In the genomic region with DNA sequence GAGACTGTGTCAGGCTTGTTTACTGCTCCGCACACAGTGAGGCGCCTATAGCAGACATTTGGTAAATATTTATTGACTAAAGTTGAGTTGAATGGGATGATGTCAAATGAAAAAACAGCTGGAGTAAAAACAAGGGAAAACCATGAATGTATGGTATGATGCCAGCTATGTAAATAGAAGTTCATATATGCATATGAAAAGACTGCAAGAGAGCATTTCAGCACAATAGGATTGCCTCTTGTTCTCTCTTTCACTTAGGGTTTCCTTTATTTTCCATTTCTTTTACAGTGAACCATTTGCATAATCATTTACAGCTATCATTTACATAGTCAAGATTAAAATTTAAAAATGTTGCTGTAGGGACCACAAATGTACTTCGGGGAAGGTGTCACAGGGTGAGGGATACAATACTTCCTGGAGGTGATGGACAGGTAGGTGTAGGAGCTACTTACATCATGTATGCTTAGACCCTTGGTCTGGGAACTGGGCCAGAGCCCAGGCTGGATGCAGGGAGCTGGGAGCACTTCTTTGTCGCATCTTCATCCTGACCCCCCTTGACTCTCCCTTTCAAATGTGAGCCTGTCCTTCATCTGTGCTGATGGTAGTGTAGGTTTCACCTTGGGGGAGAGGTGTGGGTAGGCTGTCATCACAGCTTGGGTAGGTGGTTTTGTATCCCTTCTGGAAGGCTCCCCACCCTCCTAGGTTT, we compare ENCODE assay signal across 30 cellular contexts.
DNase-seq lines count a peak whose midpoint lies in the region; ATAC-seq and TF ChIP-seq lines count a peak whose summit lies in the region.
"Had no signal": no experiment of that assay in that cellular context is flagged by ENCODE, and none has a peak within 500 bp of the region (broad histone marks: within the 10 kb centered on the region; RNA-seq: fewer than 3 reads in every experiment).

No MANE protein-coding gene starts in this region.

- H3K4me3 ChIP-seq in GM23338 (no peak overlapping the region), HUES64 (ENCODE audit: low read length) (no peak overlapping the region), testis (no peak overlapping the region), Caco-2 (ENCODE audit: low read depth, low read length) (no peak overlapping the region)
- H3K4me3 ChIP-seq: esophagus muscularis mucosa, K562, lung, ovary, thyroid gland, uterus had no signal

- TF ChIP-seq POLR2A in testis (IDR thresholded peaks at IDR 0.05) (no peak), erythroblast (IDR thresholded peaks at IDR 0.05; ENCODE audit: low read length) (no peak)

- no peaks in the 10 kb centered on the region for H3K9me3 ChIP-seq in HUES64 (ENCODE audit: insufficient read depth, low read depth, low read length)
- no peaks in the 10 kb centered on the region for H3K9me3 ChIP-seq in testis
- H3K9me3 ChIP-seq in Caco-2: peaks cover 6% of the 10 kb centered on the region
- H3K9me3 ChIP-seq: esophagus muscularis mucosa, ovary, thyroid gland, uterus had no signal

- H3K9me3 Mint-ChIP-seq in GM23338: peaks cover 10% of the 10 kb centered on the region
- H3K9me3 Mint-ChIP-seq in neural crest cell: peaks cover 14% of the 10 kb centered on the region
- H3K9me3 Mint-ChIP-seq in Caco-2 (ENCODE audit: unreplicated experiment): peaks cover 11% of the 10 kb centered on the region
- H3K9me3 Mint-ChIP-seq: activated naive CD4-positive, alpha-beta T cell treated with anti-CD3 and anti-CD28 coated beads for 36 hours; central memory CD8-positive, alpha-beta T cell; dendritic cell treated with granulocyte-macrophage colony-stimulating factor and Interleukin-4, amounts not matched to agents 40 ng/mL and 50 ng/mL, for 4 days; naive thymus-derived CD8-positive, alpha-beta T cell; stimulated activated naive CD8-positive, alpha-beta T cell treated with anti-CD3 and anti-CD28 coated beads, Interleukin-15, Interleukin-2, amounts not matched to agents 100 ng/mL and 50 ng/mL, for 24 hours had no signal

- no peaks in the 10 kb centered on the region for H3K36me3 ChIP-seq in GM23338 (ENCODE audit: insufficient read depth)
- H3K36me3 ChIP-seq in HUES64 (ENCODE audit: insufficient read depth, low read length): no peaks in the 10 kb centered on the region
- no peaks in the 10 kb centered on the region for H3K36me3 ChIP-seq in testis (ENCODE audit: low read depth, missing control alignments)
- H3K36me3 ChIP-seq in Caco-2 (ENCODE audit: control insufficient read depth, insufficient read depth, low read length): no peaks in the 10 kb centered on the region
- H3K36me3 ChIP-seq: esophagus muscularis mucosa, ovary, thyroid gland, uterus had no signal

- H3K4me3 Mint-ChIP-seq in GM23338: no peak overlapping the region; the same call in 2 of the 3 replicates
- H3K4me3 Mint-ChIP-seq in neural crest cell: no peak overlapping the region
- no peak overlapping the region for H3K4me3 Mint-ChIP-seq in Caco-2 (ENCODE audit: unreplicated experiment)
- H3K4me3 Mint-ChIP-seq: activated CD8-positive, alpha-beta T cell treated with anti-CD3 and anti-CD28 coated beads, Interleukin-2, amount 10 ng/mL, durations not matched to agents 7 days and 5 days; activated naive CD4-positive, alpha-beta T cell treated with anti-CD3 and anti-CD28 coated beads for 36 hours; CD8-positive, alpha-beta memory T cell; central memory CD8-positive, alpha-beta T cell; naive thymus-derived CD8-positive, alpha-beta T cell; stimulated activated naive CD8-positive, alpha-beta T cell treated with anti-CD3 and anti-CD28 coated beads, Interleukin-15, Interleukin-2, amounts not matched to agents 100 ng/mL and 50 ng/mL, for 24 hours had no signal

- H3F3A ChIP-seq in GM23338 (replicated peaks; ENCODE audit: low read depth): no peaks in the 10 kb centered on the region

- 0 out of 2 replicates have a peak, but pooled peaks cover 17% of the 10 kb centered on the region for H3K9me2 ChIP-seq in GM23338 (ENCODE audit: insufficient read depth)

- H3K27me3 ChIP-seq in GM23338 (ENCODE audit: insufficient read depth) (no peaks in the 10 kb centered on the region), HUES64 (ENCODE audit: insufficient read depth, low read length) (no peaks in the 10 kb centered on the region), testis (no peaks in the 10 kb centered on the region), Caco-2 (replicated peaks; ENCODE audit: control insufficient read depth, insufficient read depth, low read length) (no peaks in the 10 kb centered on the region; the same call in 1 of the 2 replicates)
- H3K27me3 ChIP-seq: esophagus muscularis mucosa, ovary, thyroid gland, uterus had no signal

- no peak overlapping the region for H3K9ac ChIP-seq in HUES64 (ENCODE audit: low read depth, low read length)

- intact Hi-C loops in testis (cut with DNase I; ENCODE audit: low total_unique reads): no loop called here
- intact Hi-C loops in Caco-2 (cut with micrococcal nuclease; ENCODE audit: unreplicated experiment): loop anchor here (5.0 kb wide), 1 partner anchor 269 kb away; no protein-coding TSS in a partner anchor

- H3K27ac Mint-ChIP-seq in GM23338 (peak overlapping the region; percentile 61; the same call in 1 of the 2 replicates), neural crest cell (ENCODE audit: unreplicated experiment) (peak overlapping the region; percentile 50), Caco-2 (ENCODE audit: unreplicated experiment) (no peak overlapping the region)
- H3K27ac Mint-ChIP-seq: activated CD8-positive, alpha-beta T cell treated with anti-CD3 and anti-CD28 coated beads, Interleukin-2, amount 10 ng/mL, durations not matched to agents 7 days and 5 days; activated naive CD4-positive, alpha-beta T cell treated with anti-CD3 and anti-CD28 coated beads for 36 hours; CD8-positive, alpha-beta memory T cell; naive thymus-derived CD8-positive, alpha-beta T cell; stimulated activated naive CD8-positive, alpha-beta T cell treated with anti-CD3 and anti-CD28 coated beads, Interleukin-15, Interleukin-2, amounts not matched to agents 100 ng/mL and 50 ng/mL, for 24 hours had no signal

- WGBS in HUES64: 46% methylated on average over 4 of the region's 4 CpGs
- 92 to 96% methylated on average over 4 of the region's 4 CpGs for WGBS in testis, 2 donors

- H3K27ac ChIP-seq in GM23338 (ENCODE audit: low read depth) (peak overlapping the region; percentile 68), HUES64 (ENCODE audit: low read depth, low read length) (peak overlapping the region; percentile 70; the same call in 1 of the 2 replicates), caudate nucleus (ENCODE audit: low read depth, low read length) (peak overlapping the region; percentile 46), testis (no peak overlapping the region)
- H3K27ac ChIP-seq: esophagus muscularis mucosa, ovary, thyroid gland, uterus had no signal

- H2AFZ ChIP-seq in GM23338: no peak overlapping the region

- H3K4me1 Mint-ChIP-seq in GM23338: peaks cover 35% of the 10 kb centered on the region
- peaks cover 27% of the 10 kb centered on the region for H3K4me1 Mint-ChIP-seq in neural crest cell
- H3K4me1 Mint-ChIP-seq in Caco-2 (ENCODE audit: low read depth, unreplicated experiment): no peaks in the 10 kb centered on the region
- H3K4me1 Mint-ChIP-seq: central memory CD8-positive, alpha-beta T cell had no signal

- H3K27me3 Mint-ChIP-seq in GM23338 (ENCODE audit: insufficient read depth, low read depth, poor library complexity): peaks cover 16% of the 10 kb centered on the region
- no peaks in the 10 kb centered on the region for H3K27me3 Mint-ChIP-seq in neural crest cell (ENCODE audit: low read depth)
- peaks cover 13% of the 10 kb centered on the region for H3K27me3 Mint-ChIP-seq in Caco-2 (ENCODE audit: insufficient read depth, unreplicated experiment)
- H3K27me3 Mint-ChIP-seq: stimulated activated naive CD8-positive, alpha-beta T cell treated with anti-CD3 and anti-CD28 coated beads, Interleukin-15, Interleukin-2, amounts not matched to agents 100 ng/mL and 50 ng/mL, for 24 hours had no signal

- H3K36me3 Mint-ChIP-seq in GM23338 (ENCODE audit: low read depth) (peaks cover 4% of the 10 kb centered on the region; the same call in 1 of the 3 replicates), neural crest cell (ENCODE audit: low read depth) (no peaks in the 10 kb centered on the region), Caco-2 (ENCODE audit: insufficient read depth, unreplicated experiment) (peaks cover 6% of the 10 kb centered on the region)
- H3K36me3 Mint-ChIP-seq: CD8-positive, alpha-beta memory T cell; naive thymus-derived CD8-positive, alpha-beta T cell had no signal

- CTCF ChIA-PET in Caco-2 (lab: Charles Lee): no interaction called here

- H4K20me1 ChIP-seq in GM23338 (replicated peaks; ENCODE audit: insufficient read depth): no peaks in the 10 kb centered on the region

- POLR2A ChIA-PET in Caco-2 (lab: Charles Lee): no interaction called here

- H3K4me2 ChIP-seq in GM23338: peak overlapping the region; percentile 30

- H3K79me2 ChIP-seq in GM23338 (replicated peaks; ENCODE audit: insufficient read depth): no peaks in the 10 kb centered on the region

- no TSS peak for BruUV-seq in Caco-2 (replicated peaks; lab: Mats Ljungman, UMichigan)

- ATAC-seq in GM23338 (peak; percentile 63), HG03342 (IDR thresholded peaks at IDR 0.05; ENCODE audit: unreplicated experiment) (no peak)
- ATAC-seq: activated CD8-positive, alpha-beta T cell treated with anti-CD3 and anti-CD28 coated beads, Interleukin-2, amount 10 ng/mL, durations not matched to agents 7 days and 5 days; naive thymus-derived CD8-positive, alpha-beta T cell; Right ventricle myocardium inferior; SK-N-SH treated with all-trans-retinoic acid at 6 μM for 48 hours had no signal

- TF ChIP-seq CTCF in GM23338 (conservative IDR thresholded peaks at IDR 0.05; ENCODE audit: low read depth in 2 of 2): no peak
- TF ChIP-seq CTCF in neural crest cell (conservative IDR thresholded peaks at IDR 0.05): no peak
- no peak for TF ChIP-seq CTCF in testis (IDR thresholded peaks at IDR 0.05)
- TF ChIP-seq CTCF in Caco-2 (IDR thresholded peaks at IDR 0.05; ENCODE audit: insufficient read depth in 1 of 2, low read depth in 1 of 2, low read length in 1 of 2, severe bottlenecking in 1 of 2, unreplicated experiment in 1 of 2): no peak

- H3K4me1 ChIP-seq in GM23338 (ENCODE audit: insufficient read depth) (peaks cover 27% of the 10 kb centered on the region), HUES64 (ENCODE audit: insufficient read depth, low read length) (peaks cover 28% of the 10 kb centered on the region), testis (no peaks in the 10 kb centered on the region), Caco-2 (no peaks in the 10 kb centered on the region)
- H3K4me1 ChIP-seq: thyroid gland, uterus had no signal

- peak; percentile 37 for DNase-seq in GM23338 (ENCODE audit: low spot score)
- DNase-seq in caudate nucleus (lab: John Stamatoyannopoulos, UW): no peak
- DNase-seq in neural crest cell (ENCODE audit: low read depth, low spot score): no peak
- no peak for DNase-seq in testis
- no peak for DNase-seq in erythroblast (lab: John Stamatoyannopoulos, UW)
- no peak for DNase-seq in Caco-2
- DNase-seq: activated CD4-positive, alpha-beta T cell treated with anti-CD3 and anti-CD28 coated beads for 1 hour; activated CD8-positive, alpha-beta T cell treated with anti-CD3 and anti-CD28 coated beads, Interleukin-2, amount 10 ng/mL, durations not matched to agents 7 days and 5 days; activated naive CD4-positive, alpha-beta T cell treated with anti-CD3 and anti-CD28 coated beads for 36 hours; CD8-positive, alpha-beta memory T cell; foreskin fibroblast; naive thymus-derived CD8-positive, alpha-beta T cell; NCI-H1092 treated with DMSO at 0.1 percent for 48 hours; NCI-H1694 treated with DMSO at 0.1 percent for 48 hours; NCI-H510A; ovary; stimulated activated CD4-positive, alpha-beta T cell treated with anti-CD3 and anti-CD28 coated beads, Interleukin-2, amount 100 ng/mL, for 24 hours; T-helper 2 cell; thyroid gland; uterus had no signal

Comparison
In these comparisons a context has a peak if more than half of its experiments do, and no peak if none do; other contexts are left out.
1. H3K27ac ChIP-seq: peak in GM23338 (single experiment), HUES64 (single experiment) and caudate nucleus (single experiment); none in testis (0 of 2).